Comparison of ENCODE assay signal across 1 cellular context in genomic region chr10:34479520-34480179, GRCh38.
TF ChIP-seq lines count a peak whose summit lies in the region.

No MANE protein-coding gene starts in this region.

TF ChIP-seq in GM12878, 131 proteins besides CTCF, POLR2A, EP300 and RAD21:
- TF ChIP-seq, protein P1, sequence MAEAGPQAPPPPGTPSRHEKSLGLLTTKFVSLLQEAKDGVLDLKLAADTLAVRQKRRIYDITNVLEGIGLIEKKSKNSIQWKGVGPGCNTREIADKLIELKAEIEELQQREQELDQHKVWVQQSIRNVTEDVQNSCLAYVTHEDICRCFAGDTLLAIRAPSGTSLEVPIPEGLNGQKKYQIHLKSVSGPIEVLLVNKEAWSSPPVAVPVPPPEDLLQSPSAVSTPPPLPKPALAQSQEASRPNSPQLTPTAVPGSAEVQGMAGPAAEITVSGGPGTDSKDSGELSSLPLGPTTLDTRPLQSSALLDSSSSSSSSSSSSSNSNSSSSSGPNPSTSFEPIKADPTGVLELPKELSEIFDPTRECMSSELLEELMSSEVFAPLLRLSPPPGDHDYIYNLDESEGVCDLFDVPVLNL (IDR thresholded peaks at IDR 0.05; ENCODE audit: low read depth, low read length), result no peak
- TF ChIP-seq, protein P2, sequence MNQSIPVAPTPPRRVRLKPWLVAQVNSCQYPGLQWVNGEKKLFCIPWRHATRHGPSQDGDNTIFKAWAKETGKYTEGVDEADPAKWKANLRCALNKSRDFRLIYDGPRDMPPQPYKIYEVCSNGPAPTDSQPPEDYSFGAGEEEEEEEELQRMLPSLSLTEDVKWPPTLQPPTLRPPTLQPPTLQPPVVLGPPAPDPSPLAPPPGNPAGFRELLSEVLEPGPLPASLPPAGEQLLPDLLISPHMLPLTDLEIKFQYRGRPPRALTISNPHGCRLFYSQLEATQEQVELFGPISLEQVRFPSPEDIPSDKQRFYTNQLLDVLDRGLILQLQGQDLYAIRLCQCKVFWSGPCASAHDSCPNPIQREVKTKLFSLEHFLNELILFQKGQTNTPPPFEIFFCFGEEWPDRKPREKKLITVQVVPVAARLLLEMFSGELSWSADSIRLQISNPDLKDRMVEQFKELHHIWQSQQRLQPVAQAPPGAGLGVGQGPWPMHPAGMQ (IDR thresholded peaks at IDR 0.05; ENCODE audit: borderline replicate concordance), result no peak
- TF ChIP-seq, protein P3, sequence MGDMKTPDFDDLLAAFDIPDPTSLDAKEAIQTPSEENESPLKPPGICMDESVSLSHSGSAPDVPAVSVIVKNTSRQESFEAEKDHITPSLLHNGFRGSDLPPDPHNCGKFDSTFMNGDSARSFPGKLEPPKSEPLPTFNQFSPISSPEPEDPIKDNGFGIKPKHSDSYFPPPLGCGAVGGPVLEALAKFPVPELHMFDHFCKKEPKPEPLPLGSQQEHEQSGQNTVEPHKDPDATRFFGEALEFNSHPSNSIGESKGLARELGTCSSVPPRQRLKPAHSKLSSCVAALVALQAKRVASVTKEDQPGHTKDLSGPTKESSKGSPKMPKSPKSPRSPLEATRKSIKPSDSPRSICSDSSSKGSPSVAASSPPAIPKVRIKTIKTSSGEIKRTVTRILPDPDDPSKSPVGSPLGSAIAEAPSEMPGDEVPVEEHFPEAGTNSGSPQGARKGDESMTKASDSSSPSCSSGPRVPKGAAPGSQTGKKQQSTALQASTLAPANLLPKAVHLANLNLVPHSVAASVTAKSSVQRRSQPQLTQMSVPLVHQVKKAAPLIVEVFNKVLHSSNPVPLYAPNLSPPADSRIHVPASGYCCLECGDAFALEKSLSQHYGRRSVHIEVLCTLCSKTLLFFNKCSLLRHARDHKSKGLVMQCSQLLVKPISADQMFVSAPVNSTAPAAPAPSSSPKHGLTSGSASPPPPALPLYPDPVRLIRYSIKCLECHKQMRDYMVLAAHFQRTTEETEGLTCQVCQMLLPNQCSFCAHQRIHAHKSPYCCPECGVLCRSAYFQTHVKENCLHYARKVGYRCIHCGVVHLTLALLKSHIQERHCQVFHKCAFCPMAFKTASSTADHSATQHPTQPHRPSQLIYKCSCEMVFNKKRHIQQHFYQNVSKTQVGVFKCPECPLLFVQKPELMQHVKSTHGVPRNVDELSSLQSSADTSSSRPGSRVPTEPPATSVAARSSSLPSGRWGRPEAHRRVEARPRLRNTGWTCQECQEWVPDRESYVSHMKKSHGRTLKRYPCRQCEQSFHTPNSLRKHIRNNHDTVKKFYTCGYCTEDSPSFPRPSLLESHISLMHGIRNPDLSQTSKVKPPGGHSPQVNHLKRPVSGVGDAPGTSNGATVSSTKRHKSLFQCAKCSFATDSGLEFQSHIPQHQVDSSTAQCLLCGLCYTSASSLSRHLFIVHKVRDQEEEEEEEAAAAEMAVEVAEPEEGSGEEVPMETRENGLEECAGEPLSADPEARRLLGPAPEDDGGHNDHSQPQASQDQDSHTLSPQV (IDR thresholded peaks at IDR 0.05), result no peak
- TF ChIP-seq RUNX3 (IDR thresholded peaks at IDR 0.05; ENCODE audit: low read length), result no peak
- no peak for TF ChIP-seq PAX5 (IDR thresholded peaks at IDR 0.05; ENCODE audit: borderline replicate concordance, low read depth, low read length)
- TF ChIP-seq, protein P4, sequence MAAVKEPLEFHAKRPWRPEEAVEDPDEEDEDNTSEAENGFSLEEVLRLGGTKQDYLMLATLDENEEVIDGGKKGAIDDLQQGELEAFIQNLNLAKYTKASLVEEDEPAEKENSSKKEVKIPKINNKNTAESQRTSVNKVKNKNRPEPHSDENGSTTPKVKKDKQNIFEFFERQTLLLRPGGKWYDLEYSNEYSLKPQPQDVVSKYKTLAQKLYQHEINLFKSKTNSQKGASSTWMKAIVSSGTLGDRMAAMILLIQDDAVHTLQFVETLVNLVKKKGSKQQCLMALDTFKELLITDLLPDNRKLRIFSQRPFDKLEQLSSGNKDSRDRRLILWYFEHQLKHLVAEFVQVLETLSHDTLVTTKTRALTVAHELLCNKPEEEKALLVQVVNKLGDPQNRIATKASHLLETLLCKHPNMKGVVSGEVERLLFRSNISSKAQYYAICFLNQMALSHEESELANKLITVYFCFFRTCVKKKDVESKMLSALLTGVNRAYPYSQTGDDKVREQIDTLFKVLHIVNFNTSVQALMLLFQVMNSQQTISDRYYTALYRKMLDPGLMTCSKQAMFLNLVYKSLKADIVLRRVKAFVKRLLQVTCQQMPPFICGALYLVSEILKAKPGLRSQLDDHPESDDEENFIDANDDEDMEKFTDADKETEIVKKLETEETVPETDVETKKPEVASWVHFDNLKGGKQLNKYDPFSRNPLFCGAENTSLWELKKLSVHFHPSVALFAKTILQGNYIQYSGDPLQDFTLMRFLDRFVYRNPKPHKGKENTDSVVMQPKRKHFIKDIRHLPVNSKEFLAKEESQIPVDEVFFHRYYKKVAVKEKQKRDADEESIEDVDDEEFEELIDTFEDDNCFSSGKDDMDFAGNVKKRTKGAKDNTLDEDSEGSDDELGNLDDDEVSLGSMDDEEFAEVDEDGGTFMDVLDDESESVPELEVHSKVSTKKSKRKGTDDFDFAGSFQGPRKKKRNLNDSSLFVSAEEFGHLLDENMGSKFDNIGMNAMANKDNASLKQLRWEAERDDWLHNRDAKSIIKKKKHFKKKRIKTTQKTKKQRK (IDR thresholded peaks at IDR 0.05; ENCODE audit: low read depth, low read length), result no peak
- no peak for TF ChIP-seq SMARCA5 (IDR thresholded peaks at IDR 0.05)
- TF ChIP-seq BMI1 (IDR thresholded peaks at IDR 0.05; ENCODE audit: borderline replicate concordance), result no peak
- TF ChIP-seq RCOR1 (conservative IDR thresholded peaks at IDR 0.05; ENCODE audit: low read depth, low read length), result no peak
- TF ChIP-seq SMC3 (IDR thresholded peaks at IDR 0.05; ENCODE audit: borderline replicate concordance, low read length), result no peak
- no peak for TF ChIP-seq RELB (IDR thresholded peaks at IDR 0.05; ENCODE audit: low read depth)
- no peak for TF ChIP-seq MTA2 (IDR thresholded peaks at IDR 0.05; ENCODE audit: low read depth)
- TF ChIP-seq, protein P5, sequence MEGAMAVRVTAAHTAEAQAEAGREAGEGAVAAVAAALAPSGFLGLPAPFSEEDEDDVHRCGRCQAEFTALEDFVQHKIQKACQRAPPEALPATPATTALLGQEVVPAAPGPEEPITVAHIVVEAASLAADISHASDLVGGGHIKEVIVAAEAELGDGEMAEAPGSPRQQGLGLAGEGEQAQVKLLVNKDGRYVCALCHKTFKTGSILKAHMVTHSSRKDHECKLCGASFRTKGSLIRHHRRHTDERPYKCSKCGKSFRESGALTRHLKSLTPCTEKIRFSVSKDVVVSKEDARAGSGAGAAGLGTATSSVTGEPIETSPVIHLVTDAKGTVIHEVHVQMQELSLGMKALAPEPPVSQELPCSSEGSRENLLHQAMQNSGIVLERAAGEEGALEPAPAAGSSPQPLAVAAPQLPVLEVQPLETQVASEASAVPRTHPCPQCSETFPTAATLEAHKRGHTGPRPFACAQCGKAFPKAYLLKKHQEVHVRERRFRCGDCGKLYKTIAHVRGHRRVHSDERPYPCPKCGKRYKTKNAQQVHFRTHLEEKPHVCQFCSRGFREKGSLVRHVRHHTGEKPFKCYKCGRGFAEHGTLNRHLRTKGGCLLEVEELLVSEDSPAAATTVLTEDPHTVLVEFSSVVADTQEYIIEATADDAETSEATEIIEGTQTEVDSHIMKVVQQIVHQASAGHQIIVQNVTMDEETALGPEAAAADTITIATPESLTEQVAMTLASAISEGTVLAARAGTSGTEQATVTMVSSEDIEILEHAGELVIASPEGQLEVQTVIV (IDR thresholded peaks at IDR 0.05; ENCODE audit: borderline replicate concordance, partially characterized antibody), result no peak
- no peak for TF ChIP-seq TCF12 (IDR thresholded peaks at IDR 0.05; ENCODE audit: low read depth, low read length)
- TF ChIP-seq USF1 (IDR thresholded peaks at IDR 0.05; ENCODE audit: borderline replicate concordance, extremely low read length, insufficient read depth, low read depth, low read length), result no peak
- no peak for TF ChIP-seq POLR2AphosphoS2 (IDR thresholded peaks at IDR 0.05; ENCODE audit: low read depth, low read length)
